ENCODE assay signal across 9 cellular contexts in the genomic region with DNA sequence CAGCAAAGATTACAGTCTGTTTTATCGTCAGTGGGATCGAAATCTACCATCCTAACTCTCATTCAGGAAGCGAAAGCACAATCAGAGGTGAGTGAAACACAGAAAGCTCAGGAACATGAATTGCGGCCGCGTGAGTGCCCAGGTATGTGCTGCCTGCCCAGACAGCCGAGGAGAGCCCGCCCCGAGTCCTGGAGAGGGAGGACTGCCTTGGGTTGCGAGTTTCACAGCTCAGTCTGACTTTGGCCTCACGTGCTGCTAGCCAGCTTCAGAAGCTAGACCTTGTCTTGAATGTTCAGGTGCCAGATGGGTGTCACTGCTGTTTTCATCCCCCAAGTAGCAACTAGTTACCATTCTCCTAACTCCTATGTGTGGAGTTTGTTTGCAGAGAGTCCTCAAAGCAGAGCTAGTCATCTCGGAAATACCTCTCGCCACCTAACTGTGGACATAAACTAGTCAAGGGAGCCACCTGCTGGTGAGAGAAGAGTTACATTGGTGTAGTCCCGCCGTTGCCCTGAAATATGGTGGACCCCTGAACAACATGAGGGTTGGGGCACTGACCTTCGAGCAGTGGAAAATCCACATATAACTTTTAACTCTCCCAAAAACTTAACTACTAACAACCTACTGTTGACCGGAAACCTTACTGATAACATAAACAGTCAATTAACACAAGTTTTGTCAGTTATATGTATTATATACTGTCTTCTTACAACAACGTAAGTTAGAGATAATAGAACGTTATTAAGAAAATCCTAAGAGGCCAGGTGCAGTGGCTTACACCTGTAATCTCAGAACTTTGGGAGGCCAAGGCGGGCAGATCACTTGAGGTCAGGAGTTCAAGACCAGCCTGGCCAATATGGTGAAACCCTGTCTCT.
DNase-seq lines count a peak whose midpoint lies in the region; ATAC-seq and TF ChIP-seq lines count a peak whose summit lies in the region.
"Had no signal": no experiment of that assay in that cellular context is flagged by ENCODE, and none has a peak within 500 bp of the region (broad histone marks: within the 10 kb centered on the region; RNA-seq: fewer than 3 reads in every experiment).

No MANE protein-coding gene starts in this region.

- 0 out of 2 replicates have a peak overlapping the region, but pooled peaks have one; percentile 21 for H2AFZ ChIP-seq in SK-N-SH (ENCODE audit: low read depth)

- peaks cover 4% of the 10 kb centered on the region for H3F3A ChIP-seq in SK-N-SH (replicated peaks; ENCODE audit: insufficient read depth)

- H3K9me3 Mint-ChIP-seq in activated naive CD4-positive, alpha-beta T cell treated with anti-CD3 and anti-CD28 coated beads, Interleukin-2, amount 50 U/mL, for 72 hours: no peaks in the 10 kb centered on the region

- no peak for TF ChIP-seq POLR2A in heart left ventricle (IDR thresholded peaks at IDR 0.05)

- no peak overlapping the region for H3K27ac Mint-ChIP-seq in activated naive CD4-positive, alpha-beta T cell treated with anti-CD3 and anti-CD28 coated beads, Interleukin-2, amount 50 U/mL, for 72 hours

- WGBS in SK-N-SH (ENCODE audit: low lambda C conversion rate): 61% methylated on average over 20 of the region's 20 CpGs
- 57 to 67% (median 63%) methylated on average over 20 of the region's 20 CpGs for WGBS in heart left ventricle, 4 donors

- CTCF ChIA-PET in SK-N-SH (lab: Yijun Ruan, JAX): interaction anchor here (0.5 to 5.0 kb wide), 55 partner anchors 9 to 561 kb away, joined by 3 to 58 read pairs (median 4); a partner anchor contains a TSS

- no peak overlapping the region for H3K4me2 ChIP-seq in SK-N-SH

- DNase-seq in NCI-H1105 (lab: John Stamatoyannopoulos, UW): peak; percentile 55
- DNase-seq in SK-N-SH: peak; percentile 81
- peak in 1 of 2 donors; percentile 73 for DNase-seq in activated naive CD4-positive, alpha-beta T cell treated with anti-CD3 and anti-CD28 coated beads, Interleukin-2, amount 50 U/mL, for 72 hours (ENCODE audit: low spot score in 2 of 2)
- peak in 4 of 5 donors; percentile 55 to 66 (median 60) for DNase-seq in heart left ventricle
- peak; percentile 67 for DNase-seq in retina
- DNase-seq in cortex of kidney (lab: John Stamatoyannopoulos, UW): no peak

- no peak overlapping the region for H3K9ac ChIP-seq in SK-N-SH

- H3K79me2 ChIP-seq in SK-N-SH (ENCODE audit: insufficient read depth): no peaks in the 10 kb centered on the region

- TF ChIP-seq CTCF in SK-N-SH (IDR thresholded peaks at IDR 0.05) (peak; percentile 77), heart left ventricle (IDR thresholded peaks at IDR 0.05) (peak; percentile 53 to 80 (median 74))

- peak; percentile 89 for TF ChIP-seq RAD21 in SK-N-SH (IDR thresholded peaks at IDR 0.05; ENCODE audit: low read length)

- H3K27me3 ChIP-seq in SK-N-SH (ENCODE audit: insufficient read depth) (no peaks in the 10 kb centered on the region), heart left ventricle (no peaks in the 10 kb centered on the region)

- ATAC-seq in GM18499 (IDR thresholded peaks at IDR 0.05; ENCODE audit: insufficient read depth, unreplicated experiment) (peak; percentile 86), HG02798 (IDR thresholded peaks at IDR 0.05; ENCODE audit: poor library complexity, unreplicated experiment) (peak; percentile 92), heart left ventricle (peak; percentile 59 to 82 (median 79))
- ATAC-seq in activated naive CD4-positive, alpha-beta T cell treated with anti-CD3 and anti-CD28 coated beads, Interleukin-2, amount 50 U/mL, for 72 hours: peak; percentile 92

- peak overlapping the region in 1 of 2 experiments; percentile 50; a peak in 1 of 4 replicates for H3K4me3 ChIP-seq in SK-N-SH (ENCODE audit: low read depth in 2 of 2, low read length in 1 of 2)
- no peak overlapping the region for H3K4me3 ChIP-seq in heart left ventricle
- H3K4me3 ChIP-seq: skin epidermis had no signal

- no peaks in the 10 kb centered on the region for H4K20me1 ChIP-seq in SK-N-SH (ENCODE audit: insufficient read depth)

- H3K9me3 ChIP-seq in SK-N-SH (no peaks in the 10 kb centered on the region), heart left ventricle (no peaks in the 10 kb centered on the region)

- intact Hi-C loops in heart left ventricle (cut with DNase I): loop anchor here (1.0 to 10.0 kb wide), 5 partner anchors 266 to 511 kb away; no protein-coding TSS in a partner anchor

- H3K36me3 ChIP-seq in SK-N-SH (replicated peaks in 1 of 2; ENCODE audit: control insufficient read depth in 1 of 2, insufficient read depth in 2 of 2, low read length in 1 of 2) (peaks cover 5 to 11% of the 10 kb centered on the region in 2 experiments), heart left ventricle (peaks cover 0 to 83% (median 45%) of the 10 kb centered on the region in 9 donors)

- H3K27ac ChIP-seq in SK-N-SH (ENCODE audit: low read depth in 2 of 2, low read length in 1 of 2) (no peak overlapping the region), heart left ventricle (no peak overlapping the region)
- H3K27ac ChIP-seq: skin epidermis had no signal

- H3K9me2 ChIP-seq in SK-N-SH: no peaks in the 10 kb centered on the region

- POLR2A ChIA-PET in SK-N-SH (lab: Yijun Ruan, JAX): no interaction called here

- H3K4me1 ChIP-seq in SK-N-SH (ENCODE audit: control insufficient read depth in 1 of 2, insufficient read depth in 2 of 2, low read depth in 1 of 2, low read length in 1 of 2) (peaks cover 0 to 4% of the 10 kb centered on the region in 2 experiments; a peak in 1 of 4 replicates), heart left ventricle (peaks cover 0 to 26% (median 11%) of the 10 kb centered on the region in 12 donors)

- no peak for TF ChIP-seq EP300 in SK-N-SH (IDR thresholded peaks at IDR 0.05; ENCODE audit: borderline replicate concordance in 1 of 2, low read depth in 1 of 2, low read length in 1 of 2)

- H3K36me3 Mint-ChIP-seq in activated naive CD4-positive, alpha-beta T cell treated with anti-CD3 and anti-CD28 coated beads, Interleukin-2, amount 50 U/mL, for 72 hours: no peaks in the 10 kb centered on the region

TF ChIP-seq in SK-N-SH, 30 proteins besides CTCF, POLR2A, EP300 and RAD21:
- TF ChIP-seq RCOR1 (IDR thresholded peaks at IDR 0.05; ENCODE audit: low read length): 0 out of 2 replicates have a peak, but pooled peaks have one; percentile 19
- TF ChIP-seq FOSL2 (IDR thresholded peaks at IDR 0.05; ENCODE audit: borderline replicate concordance, low read depth): no peak
- peak; percentile 76 for TF ChIP-seq SMC3 (IDR thresholded peaks at IDR 0.05; ENCODE audit: low read depth, low read length)
